ENCODE assay signal across 9 cellular contexts in the genomic region with DNA sequence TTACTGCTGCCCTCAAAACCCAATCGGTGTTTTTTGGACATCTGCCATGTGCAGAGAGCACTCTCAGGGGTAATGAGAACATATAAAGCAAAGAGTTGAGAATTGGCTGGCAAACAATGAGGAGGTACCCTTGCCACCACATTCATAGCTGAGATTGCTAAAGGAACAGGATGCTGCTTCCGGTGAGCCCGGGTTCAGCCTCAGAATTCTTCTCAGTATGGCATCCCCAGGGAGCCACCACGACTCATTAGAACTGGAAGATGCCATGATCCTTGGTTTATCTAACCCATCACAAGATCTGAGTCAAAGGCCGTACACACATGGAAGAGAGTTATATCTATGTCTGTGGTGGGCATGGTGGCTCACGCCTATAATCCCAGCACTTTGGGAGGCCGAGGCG.
DNase-seq lines count a peak whose midpoint lies in the region; ATAC-seq and TF ChIP-seq lines count a peak whose summit lies in the region.
"Had no signal": no experiment of that assay in that cellular context is flagged by ENCODE, and none has a peak within 500 bp of the region (broad histone marks: within the 10 kb centered on the region; RNA-seq: fewer than 3 reads in every experiment).

No MANE protein-coding gene starts in this region.

- no peak for ATAC-seq in gastrocnemius medialis

- in situ Hi-C loops in gastrocnemius medialis (cut with MboI; ENCODE audit: low sequenced_read_pairs in 4 of 4), result loop anchor here in 1 of 4 donors (25.0 kb wide), 1 partner anchor 1186 kb away; no protein-coding TSS in a partner anchor

- no peaks in the 10 kb centered on the region for H3K27me3 ChIP-seq in ascending aorta
- H3K27me3 ChIP-seq in gastrocnemius medialis, result no peaks in the 10 kb centered on the region
- H3K27me3 ChIP-seq: cardiac muscle cell had no signal

- H3K4me3 ChIP-seq in ascending aorta (no peak overlapping the region), gastrocnemius medialis (peak overlapping the region in 1 of 4 donors; percentile 31)
- H3K4me3 ChIP-seq: cardiac muscle cell had no signal

- DNase-seq in NCI-H2081 (lab: John Stamatoyannopoulos, UW) (peak; percentile 27 to 60), NCI-H2081 treated with DMSO at 0.1 percent for 48 hours (lab: John Stamatoyannopoulos, UW) (no peak), NCI-H2029 treated with DMSO at 0.1 percent for 48 hours (lab: John Stamatoyannopoulos, UW) (peak; percentile 73), ascending aorta (ENCODE audit: low spot score in 2 of 2) (no peak), gastrocnemius medialis (no peak), AG08395 (ENCODE audit: low spot score) (no peak), NCI-H226 (no peak), CD1c-positive myeloid dendritic cell (ENCODE audit: extremely low spot score) (no peak)

- no peaks in the 10 kb centered on the region for H3K9me3 ChIP-seq in ascending aorta
- no peaks in the 10 kb centered on the region for H3K9me3 ChIP-seq in gastrocnemius medialis

- no peak for TF ChIP-seq POLR2A in gastrocnemius medialis (IDR thresholded peaks at IDR 0.05)

- H3K27ac ChIP-seq in ascending aorta, result peak overlapping the region; percentile 70 to 73
- H3K27ac ChIP-seq in gastrocnemius medialis, result peak overlapping the region; percentile 95 to 99 (median 96)
- H3K27ac ChIP-seq: cardiac muscle cell had no signal

- TF ChIP-seq CTCF in ascending aorta (IDR thresholded peaks at IDR 0.05) (no peak), gastrocnemius medialis (IDR thresholded peaks at IDR 0.05 in 4 of 5, conservative IDR thresholded peaks at IDR 0.05 in 1 of 5) (no peak)

- intact Hi-C loops in ascending aorta (cut with DNase I) (no loop called here), gastrocnemius medialis (cut with DNase I; ENCODE audit: low total_unique reads) (loop anchor here (10.0 kb wide), 1 partner anchor 911 kb away; no protein-coding TSS in a partner anchor)

- H3K36me3 ChIP-seq in ascending aorta (peaks cover 35 to 71% of the 10 kb centered on the region in 2 donors), gastrocnemius medialis (peaks cover 13 to 82% of the 10 kb centered on the region in 2 donors)
- H3K36me3 ChIP-seq: cardiac muscle cell had no signal

- H3K4me1 ChIP-seq in ascending aorta (peaks cover 20 to 72% of the 10 kb centered on the region in 2 donors), gastrocnemius medialis (peaks cover 98% of the 10 kb centered on the region in 2 donors)

Comparison
In these comparisons a context has a peak if more than half of its experiments do, and no peak if none do; other contexts are left out.
1. DNase-seq: peak in NCI-H2081 (2 of 2) and NCI-H2029 treated with DMSO at 0.1 percent for 48 hours (single experiment); none in NCI-H2081 treated with DMSO at 0.1 percent for 48 hours (single experiment), ascending aorta (0 of 2), gastrocnemius medialis (0 of 2), AG08395 (single experiment), NCI-H226 (single experiment) and CD1c-positive myeloid dendritic cell (single experiment).